In genomic region chr9:129139993-129140396, GRCh38 we compare ENCODE assay signal across 1 cellular context.
TF ChIP-seq lines count a peak whose summit lies in the region.

No MANE protein-coding gene starts in this region.

TF ChIP-seq in HepG2, 621 proteins besides CTCF, POLR2A, EP300 and RAD21 (continues in another document):
- no peak for TF ChIP-seq ZNF619 (CRISPR knock-in tag; IDR thresholded peaks at IDR 0.05)
- peak; percentile 31; the same call in 1 of the 2 replicates for TF ChIP-seq KLF6 (CRISPR knock-in tag; IDR thresholded peaks at IDR 0.05)
- TF ChIP-seq BRD4 (CRISPR knock-in tag; IDR thresholded peaks at IDR 0.05) = peak; percentile 41; the same call in 1 of the 2 replicates
- TF ChIP-seq FOSL2 (CRISPR knock-in tag; IDR thresholded peaks at IDR 0.05) = peak; percentile 89
- TF ChIP-seq ZNF24 (IDR thresholded peaks at IDR 0.05) = 0 out of 2 replicates have a peak, but pooled peaks have one; percentile 20
- 0 out of 2 replicates have a peak, but pooled peaks have one; percentile 45 for TF ChIP-seq ZNF740 (CRISPR knock-in tag; IDR thresholded peaks at IDR 0.05)
- no peak for TF ChIP-seq ZNF253 (CRISPR knock-in tag; IDR thresholded peaks at IDR 0.05; ENCODE audit: borderline replicate concordance)
- 0 out of 2 replicates have a peak, but pooled peaks have one; percentile 7 for TF ChIP-seq ZNF605 (CRISPR knock-in tag; IDR thresholded peaks at IDR 0.05)
- peak; percentile 27; the same call in 1 of the 2 replicates for TF ChIP-seq ZFX (CRISPR knock-in tag; IDR thresholded peaks at IDR 0.05; ENCODE audit: low read depth)
- no peak for TF ChIP-seq ZNF770 (CRISPR knock-in tag; IDR thresholded peaks at IDR 0.05)
- TF ChIP-seq ZNF670 (CRISPR knock-in tag; IDR thresholded peaks at IDR 0.05; ENCODE audit: borderline replicate concordance) = no peak
- peak; percentile 92 for TF ChIP-seq PRPF4 (IDR thresholded peaks at IDR 0.05; ENCODE audit: low read depth, low read length, poor library complexity, severe bottlenecking)
- no peak for TF ChIP-seq ZNF432 (CRISPR knock-in tag; IDR thresholded peaks at IDR 0.05; ENCODE audit: borderline replicate concordance)
- TF ChIP-seq RBFOX2 (IDR thresholded peaks at IDR 0.05; ENCODE audit: low read depth, low read length) = peak; percentile 64
- peak; percentile 79 for TF ChIP-seq SRSF1 (optimal IDR thresholded peaks at IDR 0.05; ENCODE audit: low read depth, low read length)
- peak; percentile 71 for TF ChIP-seq CCAR2 (optimal IDR thresholded peaks at IDR 0.05; ENCODE audit: low read depth, low read length)
- peak; percentile 46; the same call in 1 of the 2 replicates for TF ChIP-seq ZGPAT (CRISPR knock-in tag; IDR thresholded peaks at IDR 0.05)
- no peak for TF ChIP-seq ZNF101 (CRISPR knock-in tag; IDR thresholded peaks at IDR 0.05; ENCODE audit: borderline replicate concordance, low read depth)
- TF ChIP-seq MAZ (IDR thresholded peaks at IDR 0.05; ENCODE audit: borderline replicate concordance, low read depth, low read length) = peak; percentile 76; the same call in 1 of the 2 replicates
- no peak; the same call in 1 of the 2 replicates for TF ChIP-seq MAZ (CRISPR knock-in tag; IDR thresholded peaks at IDR 0.05; ENCODE audit: low read depth)
- TF ChIP-seq FOSL1 (CRISPR knock-in tag; IDR thresholded peaks at IDR 0.05; ENCODE audit: borderline replicate concordance) = 0 out of 2 replicates have a peak, but pooled peaks have one; percentile 22
- TF ChIP-seq FOXP4 (CRISPR knock-in tag; IDR thresholded peaks at IDR 0.05) = peak; percentile 49
- TF ChIP-seq ELF3 (CRISPR knock-in tag; IDR thresholded peaks at IDR 0.05) = peak; percentile 63; the same call in 1 of the 2 replicates
- TF ChIP-seq TBX2 (CRISPR knock-in tag; IDR thresholded peaks at IDR 0.05; ENCODE audit: borderline replicate concordance) = peak; percentile 41; the same call in 1 of the 2 replicates
- TF ChIP-seq GABPA (IDR thresholded peaks at IDR 0.05; ENCODE audit: low read depth, low read length) = peak; percentile 42
- peak; percentile 73 for TF ChIP-seq GABPA (CRISPR knock-in tag; IDR thresholded peaks at IDR 0.05; ENCODE audit: low read depth)
- TF ChIP-seq FOXK2 (IDR thresholded peaks at IDR 0.05) = no peak
- no peak for TF ChIP-seq SMARCE1 (IDR thresholded peaks at IDR 0.05; ENCODE audit: borderline replicate concordance)
- 0 out of 2 replicates have a peak, but pooled peaks have one; percentile 22 for TF ChIP-seq ZHX1 (CRISPR knock-in tag; IDR thresholded peaks at IDR 0.05; ENCODE audit: low read depth)
- 0 out of 2 replicates have a peak, but pooled peaks have one; percentile 44 for TF ChIP-seq LCORL (IDR thresholded peaks at IDR 0.05)
- no peak for TF ChIP-seq LCORL (CRISPR knock-in tag; IDR thresholded peaks at IDR 0.05)
- no peak for TF ChIP-seq ZBTB26 (CRISPR knock-in tag; IDR thresholded peaks at IDR 0.05; ENCODE audit: borderline replicate concordance)
- 0 out of 2 replicates have a peak, but pooled peaks have one; percentile 4 for TF ChIP-seq ZNF644 (CRISPR knock-in tag; IDR thresholded peaks at IDR 0.05; ENCODE audit: low read depth)
- 0 out of 2 replicates have a peak, but pooled peaks have one; percentile 9 for TF ChIP-seq SALL1 (CRISPR knock-in tag; IDR thresholded peaks at IDR 0.05)
- TF ChIP-seq ZNF274 (CRISPR knock-in tag; IDR thresholded peaks at IDR 0.05) = no peak
- 0 out of 2 replicates have a peak, but pooled peaks have one; percentile 15 for TF ChIP-seq ZNF512B (CRISPR knock-in tag; IDR thresholded peaks at IDR 0.05; ENCODE audit: borderline replicate concordance)
- TF ChIP-seq RARA (CRISPR knock-in tag; IDR thresholded peaks at IDR 0.05) = peak; percentile 14; the same call in 1 of the 2 replicates
- TF ChIP-seq ELF1 (CRISPR knock-in tag; IDR thresholded peaks at IDR 0.05) = 0 out of 2 replicates have a peak, but pooled peaks have one; percentile 11
- TF ChIP-seq ZNF788 (CRISPR knock-in tag; IDR thresholded peaks at IDR 0.05; ENCODE audit: borderline replicate concordance) = 0 out of 2 replicates have a peak, but pooled peaks have one; percentile 10
- peak; percentile 93; the same call in 1 of the 2 replicates for TF ChIP-seq ZFP91 (CRISPR knock-in tag; IDR thresholded peaks at IDR 0.05; ENCODE audit: borderline replicate concordance)
- TF ChIP-seq ZNF766 (CRISPR knock-in tag; IDR thresholded peaks at IDR 0.05; ENCODE audit: borderline replicate concordance) = peak; percentile 50; the same call in 1 of the 2 replicates
- TF ChIP-seq ZUFSP (CRISPR knock-in tag; IDR thresholded peaks at IDR 0.05; ENCODE audit: borderline replicate concordance) = no peak
- TF ChIP-seq SAP130 (CRISPR knock-in tag; IDR thresholded peaks at IDR 0.05; ENCODE audit: low read depth) = peak; percentile 70
- TF ChIP-seq MED1 (CRISPR knock-in tag; IDR thresholded peaks at IDR 0.05) = 0 out of 2 replicates have a peak, but pooled peaks have one; percentile 63
- TF ChIP-seq ISX (CRISPR knock-in tag; conservative IDR thresholded peaks at IDR 0.05) = no peak
- no peak; the same call in 1 of the 2 replicates for TF ChIP-seq NR2F6 (IDR thresholded peaks at IDR 0.05)
- 0 out of 2 replicates have a peak, but pooled peaks have one; percentile 8 for TF ChIP-seq NR2F6 (CRISPR knock-in tag; IDR thresholded peaks at IDR 0.05)
- peak; percentile 67; the same call in 1 of the 2 replicates for TF ChIP-seq MTF1 (CRISPR knock-in tag; IDR thresholded peaks at IDR 0.05)
- peak; percentile 64 for TF ChIP-seq GABPB1 (CRISPR knock-in tag; IDR thresholded peaks at IDR 0.05)
- TF ChIP-seq PCBP1 (IDR thresholded peaks at IDR 0.05; ENCODE audit: borderline replicate concordance, low read depth, low read length) = no peak
